Comparison of ENCODE assay signal across 8 cellular contexts in the genomic region with DNA sequence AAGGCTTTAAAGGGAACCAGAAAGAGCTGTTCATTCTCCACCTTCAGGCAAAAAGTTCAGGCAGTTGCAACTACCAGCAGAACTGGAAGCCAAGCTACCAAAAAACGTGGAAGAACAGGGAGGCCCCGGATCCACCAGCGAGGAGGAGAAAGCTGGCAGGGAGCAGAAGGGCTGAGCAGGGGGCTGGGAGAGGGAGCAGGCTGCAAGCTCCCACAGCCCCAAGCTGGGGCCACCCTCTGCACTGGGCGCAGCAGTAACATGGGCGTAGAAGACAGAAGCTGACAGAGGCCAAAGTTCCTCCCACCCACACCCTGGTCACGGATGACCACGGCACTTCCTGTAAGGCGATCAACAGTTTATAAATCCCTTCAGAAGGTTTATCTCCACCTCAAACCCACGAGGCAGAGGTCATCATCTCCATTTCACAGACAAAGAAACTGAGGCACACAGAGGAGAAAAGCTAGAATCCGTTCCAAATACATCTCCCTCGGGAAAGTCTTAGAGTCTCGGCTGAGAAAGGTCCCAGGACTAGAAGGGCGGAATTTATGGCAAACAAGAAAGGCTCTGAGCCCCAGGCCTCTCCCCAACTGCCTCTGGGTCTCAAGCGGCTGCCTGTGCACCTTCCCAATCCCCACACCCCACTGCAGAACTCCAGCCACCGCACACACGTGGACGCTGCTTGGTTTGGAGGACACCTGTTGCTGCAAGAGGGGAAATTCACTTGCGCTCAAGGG. TPM values are rescaled to one million over a fixed set of nuclear protein-coding genes. Genes with fewer than 3 reads are reported as not detected.
DNase-seq lines count a peak whose midpoint lies in the region; ATAC-seq and TF ChIP-seq lines count a peak whose summit lies in the region.

No MANE protein-coding gene starts in this region.

- peak overlapping the region; percentile 89 for H3K4me2 ChIP-seq in GM23338

- ATAC-seq in GM23338 (no peak), GM21786 (IDR thresholded peaks at IDR 0.05; ENCODE audit: unreplicated experiment) (no peak)

- no peak for TF ChIP-seq EP300 in esophagus muscularis mucosa (IDR thresholded peaks at IDR 0.05)

- H3K9me2 ChIP-seq in GM23338 (ENCODE audit: insufficient read depth): no peaks in the 10 kb centered on the region

- H3K9me3 Mint-ChIP-seq in GM23338: no peaks in the 10 kb centered on the region; the same call in 2 of the 3 replicates
- H3K9me3 Mint-ChIP-seq in progenitor cell of endocrine pancreas (ENCODE audit: low read depth): no peaks in the 10 kb centered on the region

- H3K4me1 Mint-ChIP-seq in GM23338: peaks cover 32% of the 10 kb centered on the region
- H3K4me1 Mint-ChIP-seq in progenitor cell of endocrine pancreas (ENCODE audit: low read depth): peaks cover 48% of the 10 kb centered on the region

- H2AFZ ChIP-seq in GM23338: no peak overlapping the region

- no peak overlapping the region for H3K27ac Mint-ChIP-seq in GM23338
- H3K27ac Mint-ChIP-seq in progenitor cell of endocrine pancreas: peak overlapping the region; percentile 73

- H4K20me1 ChIP-seq in GM23338 (replicated peaks; ENCODE audit: insufficient read depth): peaks cover 28% of the 10 kb centered on the region; the same call in 1 of the 2 replicates

- H3K9me3 ChIP-seq in Peyer's patch (no peaks in the 10 kb centered on the region), esophagus muscularis mucosa (no peaks in the 10 kb centered on the region)

- H3K27me3 ChIP-seq in GM23338 (ENCODE audit: insufficient read depth): peaks cover 49% of the 10 kb centered on the region
- no peaks in the 10 kb centered on the region for H3K27me3 ChIP-seq in Peyer's patch
- no peaks in the 10 kb centered on the region for H3K27me3 ChIP-seq in esophagus muscularis mucosa

- no peaks in the 10 kb centered on the region for H3K36me3 ChIP-seq in GM23338 (ENCODE audit: insufficient read depth)
- H3K36me3 ChIP-seq in Peyer's patch: no peaks in the 10 kb centered on the region
- H3K36me3 ChIP-seq in esophagus muscularis mucosa: no peaks in the 10 kb centered on the region

- DNase-seq in GM23338 (ENCODE audit: low spot score) (no peak), Peyer's patch (peak in 2 of 3 donors; percentile 84 to 86), esophagus muscularis mucosa (ENCODE audit: extremely low spot score) (no peak), progenitor cell of endocrine pancreas (ENCODE audit: low spot score, unreplicated experiment) (no peak), NCI-H1436 treated with DMSO at 0.1 percent for 48 hours (lab: John Stamatoyannopoulos, UW) (no peak)
- no peak for DNase-seq in stimulated activated CD4-positive, alpha-beta T cell treated with anti-CD3 and anti-CD28 coated beads, Interleukin-2, amount 100 ng/mL, for 48 hours
- DNase-seq in activated CD4-positive, alpha-beta T cell treated with anti-CD3 and anti-CD28 coated beads, Interleukin-2, amount 50 U/mL, for 48 hours: no peak

- TF ChIP-seq CTCF in GM23338 (conservative IDR thresholded peaks at IDR 0.05; ENCODE audit: low read depth in 2 of 2): 0 out of 4 replicates have a peak, but pooled peaks of 1 of the 2 experiments have one; percentile 15
- TF ChIP-seq CTCF in Peyer's patch (IDR thresholded peaks at IDR 0.05): no peak
- TF ChIP-seq CTCF in esophagus muscularis mucosa (IDR thresholded peaks at IDR 0.05): no peak
- no peak for TF ChIP-seq CTCF in progenitor cell of endocrine pancreas (IDR thresholded peaks at IDR 0.05; ENCODE audit: unreplicated experiment)

- intact Hi-C loops in esophagus muscularis mucosa (cut with DNase I): loop anchor here (5.0 kb wide), 1 partner anchor 35 kb away; no protein-coding TSS in a partner anchor

- H3K4me3 Mint-ChIP-seq in GM23338 (peak overlapping the region; percentile 77), progenitor cell of endocrine pancreas (ENCODE audit: low read depth) (peak overlapping the region; percentile 75)

- peaks cover 57% of the 10 kb centered on the region for H3K79me2 ChIP-seq in GM23338 (replicated peaks; ENCODE audit: insufficient read depth)

- H3K4me1 ChIP-seq in GM23338 (ENCODE audit: insufficient read depth) (peaks cover 15% of the 10 kb centered on the region), Peyer's patch (peaks cover 0 to 69% (median 9%) of the 10 kb centered on the region in 4 donors), esophagus muscularis mucosa (peaks cover 62 to 85% (median 77%) of the 10 kb centered on the region in 4 donors)

- WGBS in esophagus muscularis mucosa: 31% methylated on average over 18 of the region's 18 CpGs

- TF ChIP-seq POLR2A in Peyer's patch (IDR thresholded peaks at IDR 0.05): peak; percentile 83 to 90
- TF ChIP-seq POLR2A in esophagus muscularis mucosa (IDR thresholded peaks at IDR 0.05; ENCODE audit: low read depth): no peak

- no peaks in the 10 kb centered on the region for H3F3A ChIP-seq in GM23338 (replicated peaks; ENCODE audit: low read depth)

- no peaks in the 10 kb centered on the region; the same call in 2 of the 3 replicates for H3K36me3 Mint-ChIP-seq in GM23338 (ENCODE audit: low read depth)
- H3K36me3 Mint-ChIP-seq in progenitor cell of endocrine pancreas (ENCODE audit: insufficient read depth): no peaks in the 10 kb centered on the region

- H3K27me3 Mint-ChIP-seq in GM23338 (ENCODE audit: insufficient read depth, low read depth, poor library complexity) (peaks cover 34% of the 10 kb centered on the region), progenitor cell of endocrine pancreas (no peaks in the 10 kb centered on the region)

- H3K27ac ChIP-seq in GM23338 (ENCODE audit: low read depth): no peak overlapping the region
- H3K27ac ChIP-seq in Peyer's patch: peak overlapping the region; percentile 31 to 91 (median 80)
- peak overlapping the region; percentile 81 to 93 (median 88) for H3K27ac ChIP-seq in esophagus muscularis mucosa (replicated peaks in 1 of 4)

- peak overlapping the region; percentile 69 for H3K4me3 ChIP-seq in GM23338
- peak overlapping the region in 3 of 4 donors; percentile 66 to 81 (median 71) for H3K4me3 ChIP-seq in Peyer's patch
- peak overlapping the region; percentile 70 to 85 (median 78) for H3K4me3 ChIP-seq in esophagus muscularis mucosa

TF ChIP-seq in GM23338, 12 proteins besides CTCF, POLR2A, EP300 and RAD21:
- no peak for TF ChIP-seq ZNF331 (CRISPR knock-in tag; IDR thresholded peaks at IDR 0.05; ENCODE audit: low read depth)
- no peak for TF ChIP-seq ZNF114 (CRISPR knock-in tag; IDR thresholded peaks at IDR 0.05)
- TF ChIP-seq STAT1 (IDR thresholded peaks at IDR 0.05; ENCODE audit: unreplicated experiment): no peak
- peak; percentile 19 for TF ChIP-seq EZH2 (IDR thresholded peaks at IDR 0.05; ENCODE audit: low read depth, unreplicated experiment)
- TF ChIP-seq, protein P1, sequence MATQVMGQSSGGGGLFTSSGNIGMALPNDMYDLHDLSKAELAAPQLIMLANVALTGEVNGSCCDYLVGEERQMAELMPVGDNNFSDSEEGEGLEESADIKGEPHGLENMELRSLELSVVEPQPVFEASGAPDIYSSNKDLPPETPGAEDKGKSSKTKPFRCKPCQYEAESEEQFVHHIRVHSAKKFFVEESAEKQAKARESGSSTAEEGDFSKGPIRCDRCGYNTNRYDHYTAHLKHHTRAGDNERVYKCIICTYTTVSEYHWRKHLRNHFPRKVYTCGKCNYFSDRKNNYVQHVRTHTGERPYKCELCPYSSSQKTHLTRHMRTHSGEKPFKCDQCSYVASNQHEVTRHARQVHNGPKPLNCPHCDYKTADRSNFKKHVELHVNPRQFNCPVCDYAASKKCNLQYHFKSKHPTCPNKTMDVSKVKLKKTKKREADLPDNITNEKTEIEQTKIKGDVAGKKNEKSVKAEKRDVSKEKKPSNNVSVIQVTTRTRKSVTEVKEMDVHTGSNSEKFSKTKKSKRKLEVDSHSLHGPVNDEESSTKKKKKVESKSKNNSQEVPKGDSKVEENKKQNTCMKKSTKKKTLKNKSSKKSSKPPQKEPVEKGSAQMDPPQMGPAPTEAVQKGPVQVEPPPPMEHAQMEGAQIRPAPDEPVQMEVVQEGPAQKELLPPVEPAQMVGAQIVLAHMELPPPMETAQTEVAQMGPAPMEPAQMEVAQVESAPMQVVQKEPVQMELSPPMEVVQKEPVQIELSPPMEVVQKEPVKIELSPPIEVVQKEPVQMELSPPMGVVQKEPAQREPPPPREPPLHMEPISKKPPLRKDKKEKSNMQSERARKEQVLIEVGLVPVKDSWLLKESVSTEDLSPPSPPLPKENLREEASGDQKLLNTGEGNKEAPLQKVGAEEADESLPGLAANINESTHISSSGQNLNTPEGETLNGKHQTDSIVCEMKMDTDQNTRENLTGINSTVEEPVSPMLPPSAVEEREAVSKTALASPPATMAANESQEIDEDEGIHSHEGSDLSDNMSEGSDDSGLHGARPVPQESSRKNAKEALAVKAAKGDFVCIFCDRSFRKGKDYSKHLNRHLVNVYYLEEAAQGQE (IDR thresholded peaks at IDR 0.05; ENCODE audit: unreplicated experiment): no peak

RNA-seq across cellular contexts. Expression of a gene that starts 1.8 kb away (rescaled TPM):
- total RNA-seq in GM23338 (2014; rRNA removed; shearing (Covaris generic)): 24.9 and 26.8 TPM in 2 replicates
- 4.5 and 6.5 TPM in 2 replicates for polyA plus RNA-seq in GM23338 (2016; fragmentation: Nextera tagmentation; extraction: Ambion mirVana)
- total RNA-seq in Peyer's patch: 10 to 100 TPM; 19.8 to 98.1 (median 78.8) TPM
- 10 to 100 TPM; 17.9 to 48.7 (median 30.8) TPM for total RNA-seq in esophagus muscularis mucosa
- 43.6 and 44.9 TPM in 2 replicates for total RNA-seq in progenitor cell of endocrine pancreas

RNA-seq across cellular contexts. Expression of a gene that starts 42.7 kb away (rescaled TPM):
- total RNA-seq in GM23338 (2014; rRNA removed; shearing (Covaris generic)): 1.6 and 2.0 TPM in 2 replicates
- polyA plus RNA-seq in GM23338 (2016; fragmentation: Nextera tagmentation; extraction: Ambion mirVana): 1.9 TPM in 2 replicates
- 1 to 10 TPM in 2 of 4 donors, under 1 TPM in 2; 0.88 to 2.5 (median 1.0) TPM for total RNA-seq in Peyer's patch
- 1 to 10 TPM; 4.2 to 9.1 (median 5.9) TPM for total RNA-seq in esophagus muscularis mucosa
- 0.65 and 0.73 TPM in 2 replicates for total RNA-seq in progenitor cell of endocrine pancreas

Comparison
In these comparisons a context has a peak if more than half of its experiments do, and no peak if none do; other contexts are left out.
1. DNase-seq: peak in Peyer's patch (2 of 3); none in GM23338 (single experiment), esophagus muscularis mucosa (single experiment), progenitor cell of endocrine pancreas (single experiment), NCI-H1436 treated with DMSO at 0.1 percent for 48 hours (single experiment), stimulated activated CD4-positive, alpha-beta T cell treated with anti-CD3 and anti-CD28 coated beads, Interleukin-2, amount 100 ng/mL, for 48 hours (0 of 2) and activated CD4-positive, alpha-beta T cell treated with anti-CD3 and anti-CD28 coated beads, Interleukin-2, amount 50 U/mL, for 48 hours (0 of 2).
2. Peak in every context shown above with its lines, with median percentiles within 50 percentile points of each other: H3K4me3 ChIP-seq.